1 cellular context compared by ENCODE assay signal in genomic region chr10:31603245-31604087, GRCh38.
TF ChIP-seq lines count a peak whose summit lies in the region.

No MANE protein-coding gene starts in this region.

TF ChIP-seq in HEK293, 187 proteins besides CTCF, POLR2A, EP300 and RAD21 (continued from another document and continues in another):
- TF ChIP-seq ZNF654 (tag by site-specific recombination; IDR thresholded peaks at IDR 0.05; ENCODE audit: low read depth) (no peak), ZNF112 (tag by site-specific recombination; IDR thresholded peaks at IDR 0.05) (no peak), ZNF223 (tag by site-specific recombination; IDR thresholded peaks at IDR 0.05) (no peak), ZNF521 (tag by site-specific recombination; IDR thresholded peaks at IDR 0.05) (no peak), ZNF660 (tag by site-specific recombination; IDR thresholded peaks at IDR 0.05) (0 out of 2 replicates have a peak, but pooled peaks have one; percentile 39), ZNF280C (tag by site-specific recombination; IDR thresholded peaks at IDR 0.05) (no peak), ZNF510 (tag by site-specific recombination; IDR thresholded peaks at IDR 0.05; ENCODE audit: insufficient replicate concordance) (no peak), SETDB1 (IDR thresholded peaks at IDR 0.05; ENCODE audit: insufficient read length, low read length) (no peak), MEIS1 (CRISPR knock-in tag; IDR thresholded peaks at IDR 0.05; ENCODE audit: borderline replicate concordance) (no peak), ZNF776 (tag by site-specific recombination; IDR thresholded peaks at IDR 0.05; ENCODE audit: borderline replicate concordance) (no peak), ZSCAN30 (tag by site-specific recombination; IDR thresholded peaks at IDR 0.05) (0 out of 2 replicates have a peak, but pooled peaks have one; percentile 57), ZNF132 (tag by site-specific recombination; IDR thresholded peaks at IDR 0.05; ENCODE audit: borderline replicate concordance) (no peak), GLIS2 (tag by site-specific recombination; IDR thresholded peaks at IDR 0.05) (peak; percentile 99), BCL11A (tag by site-specific recombination; IDR thresholded peaks at IDR 0.05; ENCODE audit: low read depth) (no peak), ZIC2 (tag by site-specific recombination; IDR thresholded peaks at IDR 0.05) (peak; percentile 81), ZNF76 (tag by site-specific recombination; IDR thresholded peaks at IDR 0.05; ENCODE audit: borderline replicate concordance, low read depth) (peak; percentile 84; the same call in 1 of the 2 replicates), BCL11B (tag by site-specific recombination; IDR thresholded peaks at IDR 0.05; ENCODE audit: low read depth) (no peak), ZNF19 (tag by site-specific recombination; IDR thresholded peaks at IDR 0.05; ENCODE audit: low read depth) (no peak), ZNF473 (tag by site-specific recombination; IDR thresholded peaks at IDR 0.05) (no peak), ZBTB17 (tag by site-specific recombination; IDR thresholded peaks at IDR 0.05) (peak; percentile 91), ZNF843 (tag by site-specific recombination; IDR thresholded peaks at IDR 0.05) (peak; percentile 68), ZNF274 (IDR thresholded peaks at IDR 0.05; ENCODE audit: low read length) (no peak), ZNF274 (tag by site-specific recombination; IDR thresholded peaks at IDR 0.05; ENCODE audit: borderline replicate concordance) (no peak), ZNF341 (tag by site-specific recombination; IDR thresholded peaks at IDR 0.05; ENCODE audit: low read depth) (peak; percentile 64), PRDM1 (tag by site-specific recombination; IDR thresholded peaks at IDR 0.05) (no peak), SCRT2 (tag by site-specific recombination; IDR thresholded peaks at IDR 0.05) (peak; percentile 47; the same call in 1 of the 2 replicates), ZNF416 (tag by site-specific recombination; IDR thresholded peaks at IDR 0.05) (no peak), ZFP37 (tag by site-specific recombination; IDR thresholded peaks at IDR 0.05) (no peak), KLF7 (tag by site-specific recombination; IDR thresholded peaks at IDR 0.05; ENCODE audit: borderline replicate concordance) (peak; percentile 88), ZNF600 (tag by site-specific recombination; IDR thresholded peaks at IDR 0.05) (peak; percentile 53; the same call in 1 of the 2 replicates), ZNF423 (tag by site-specific recombination; IDR thresholded peaks at IDR 0.05) (peak; percentile 53; the same call in 1 of the 2 replicates), ZNF350 (tag by site-specific recombination; IDR thresholded peaks at IDR 0.05) (no peak), ZNF26 (tag by site-specific recombination; IDR thresholded peaks at IDR 0.05) (no peak), HOXC10 (CRISPR knock-in tag; IDR thresholded peaks at IDR 0.05) (no peak), ZNF701 (tag by site-specific recombination; IDR thresholded peaks at IDR 0.05) (no peak), RBAK (tag by site-specific recombination; IDR thresholded peaks at IDR 0.05) (no peak), ZNF677 (tag by site-specific recombination; IDR thresholded peaks at IDR 0.05) (no peak)
- TF ChIP-seq, protein P1, sequence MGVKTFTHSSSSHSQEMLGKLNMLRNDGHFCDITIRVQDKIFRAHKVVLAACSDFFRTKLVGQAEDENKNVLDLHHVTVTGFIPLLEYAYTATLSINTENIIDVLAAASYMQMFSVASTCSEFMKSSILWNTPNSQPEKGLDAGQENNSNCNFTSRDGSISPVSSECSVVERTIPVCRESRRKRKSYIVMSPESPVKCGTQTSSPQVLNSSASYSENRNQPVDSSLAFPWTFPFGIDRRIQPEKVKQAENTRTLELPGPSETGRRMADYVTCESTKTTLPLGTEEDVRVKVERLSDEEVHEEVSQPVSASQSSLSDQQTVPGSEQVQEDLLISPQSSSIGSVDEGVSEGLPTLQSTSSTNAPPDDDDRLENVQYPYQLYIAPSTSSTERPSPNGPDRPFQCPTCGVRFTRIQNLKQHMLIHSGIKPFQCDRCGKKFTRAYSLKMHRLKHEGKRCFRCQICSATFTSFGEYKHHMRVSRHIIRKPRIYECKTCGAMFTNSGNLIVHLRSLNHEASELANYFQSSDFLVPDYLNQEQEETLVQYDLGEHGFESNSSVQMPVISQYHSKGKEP (tag by site-specific recombination; IDR thresholded peaks at IDR 0.05): no peak
- TF ChIP-seq, protein P2, sequence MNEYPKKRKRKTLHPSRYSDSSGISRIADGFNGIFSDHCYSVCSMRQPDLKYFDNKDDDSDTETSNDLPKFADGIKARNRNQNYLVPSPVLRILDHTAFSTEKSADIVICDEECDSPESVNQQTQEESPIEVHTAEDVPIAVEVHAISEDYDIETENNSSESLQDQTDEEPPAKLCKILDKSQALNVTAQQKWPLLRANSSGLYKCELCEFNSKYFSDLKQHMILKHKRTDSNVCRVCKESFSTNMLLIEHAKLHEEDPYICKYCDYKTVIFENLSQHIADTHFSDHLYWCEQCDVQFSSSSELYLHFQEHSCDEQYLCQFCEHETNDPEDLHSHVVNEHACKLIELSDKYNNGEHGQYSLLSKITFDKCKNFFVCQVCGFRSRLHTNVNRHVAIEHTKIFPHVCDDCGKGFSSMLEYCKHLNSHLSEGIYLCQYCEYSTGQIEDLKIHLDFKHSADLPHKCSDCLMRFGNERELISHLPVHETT (tag by site-specific recombination; IDR thresholded peaks at IDR 0.05): no peak
- TF ChIP-seq, protein P3, sequence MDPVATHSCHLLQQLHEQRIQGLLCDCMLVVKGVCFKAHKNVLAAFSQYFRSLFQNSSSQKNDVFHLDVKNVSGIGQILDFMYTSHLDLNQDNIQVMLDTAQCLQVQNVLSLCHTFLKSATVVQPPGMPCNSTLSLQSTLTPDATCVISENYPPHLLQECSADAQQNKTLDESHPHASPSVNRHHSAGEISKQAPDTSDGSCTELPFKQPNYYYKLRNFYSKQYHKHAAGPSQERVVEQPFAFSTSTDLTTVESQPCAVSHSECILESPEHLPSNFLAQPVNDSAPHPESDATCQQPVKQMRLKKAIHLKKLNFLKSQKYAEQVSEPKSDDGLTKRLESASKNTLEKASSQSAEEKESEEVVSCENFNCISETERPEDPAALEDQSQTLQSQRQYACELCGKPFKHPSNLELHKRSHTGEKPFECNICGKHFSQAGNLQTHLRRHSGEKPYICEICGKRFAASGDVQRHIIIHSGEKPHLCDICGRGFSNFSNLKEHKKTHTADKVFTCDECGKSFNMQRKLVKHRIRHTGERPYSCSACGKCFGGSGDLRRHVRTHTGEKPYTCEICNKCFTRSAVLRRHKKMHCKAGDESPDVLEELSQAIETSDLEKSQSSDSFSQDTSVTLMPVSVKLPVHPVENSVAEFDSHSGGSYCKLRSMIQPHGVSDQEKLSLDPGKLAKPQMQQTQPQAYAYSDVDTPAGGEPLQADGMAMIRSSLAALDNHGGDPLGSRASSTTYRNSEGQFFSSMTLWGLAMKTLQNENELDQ (tag by site-specific recombination; IDR thresholded peaks at IDR 0.05; ENCODE audit: low read depth): no peak
- TF ChIP-seq, protein P4, sequence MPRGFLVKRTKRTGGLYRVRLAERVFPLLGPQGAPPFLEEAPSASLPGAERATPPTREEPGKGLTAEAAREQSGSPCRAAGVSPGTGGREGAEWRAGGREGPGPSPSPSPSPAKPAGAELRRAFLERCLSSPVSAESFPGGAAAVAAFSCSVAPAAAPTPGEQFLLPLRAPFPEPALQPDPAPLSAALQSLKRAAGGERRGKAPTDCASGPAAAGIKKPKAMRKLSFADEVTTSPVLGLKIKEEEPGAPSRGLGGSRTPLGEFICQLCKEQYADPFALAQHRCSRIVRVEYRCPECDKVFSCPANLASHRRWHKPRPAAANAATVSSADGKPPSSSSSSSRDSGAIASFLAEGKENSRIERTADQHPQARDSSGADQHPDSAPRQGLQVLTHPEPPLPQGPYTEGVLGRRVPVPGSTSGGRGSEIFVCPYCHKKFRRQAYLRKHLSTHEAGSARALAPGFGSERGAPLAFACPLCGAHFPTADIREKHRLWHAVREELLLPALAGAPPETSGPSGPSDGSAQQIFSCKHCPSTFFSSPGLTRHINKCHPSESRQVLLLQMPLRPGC (tag by site-specific recombination; IDR thresholded peaks at IDR 0.05): no peak
- TF ChIP-seq, protein P5, sequence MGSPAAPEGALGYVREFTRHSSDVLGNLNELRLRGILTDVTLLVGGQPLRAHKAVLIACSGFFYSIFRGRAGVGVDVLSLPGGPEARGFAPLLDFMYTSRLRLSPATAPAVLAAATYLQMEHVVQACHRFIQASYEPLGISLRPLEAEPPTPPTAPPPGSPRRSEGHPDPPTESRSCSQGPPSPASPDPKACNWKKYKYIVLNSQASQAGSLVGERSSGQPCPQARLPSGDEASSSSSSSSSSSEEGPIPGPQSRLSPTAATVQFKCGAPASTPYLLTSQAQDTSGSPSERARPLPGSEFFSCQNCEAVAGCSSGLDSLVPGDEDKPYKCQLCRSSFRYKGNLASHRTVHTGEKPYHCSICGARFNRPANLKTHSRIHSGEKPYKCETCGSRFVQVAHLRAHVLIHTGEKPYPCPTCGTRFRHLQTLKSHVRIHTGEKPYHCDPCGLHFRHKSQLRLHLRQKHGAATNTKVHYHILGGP (tag by site-specific recombination; IDR thresholded peaks at IDR 0.05): no peak
- TF ChIP-seq, protein P6, sequence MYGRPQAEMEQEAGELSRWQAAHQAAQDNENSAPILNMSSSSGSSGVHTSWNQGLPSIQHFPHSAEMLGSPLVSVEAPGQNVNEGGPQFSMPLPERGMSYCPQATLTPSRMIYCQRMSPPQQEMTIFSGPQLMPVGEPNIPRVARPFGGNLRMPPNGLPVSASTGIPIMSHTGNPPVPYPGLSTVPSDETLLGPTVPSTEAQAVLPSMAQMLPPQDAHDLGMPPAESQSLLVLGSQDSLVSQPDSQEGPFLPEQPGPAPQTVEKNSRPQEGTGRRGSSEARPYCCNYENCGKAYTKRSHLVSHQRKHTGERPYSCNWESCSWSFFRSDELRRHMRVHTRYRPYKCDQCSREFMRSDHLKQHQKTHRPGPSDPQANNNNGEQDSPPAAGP (tag by site-specific recombination; IDR thresholded peaks at IDR 0.05): 0 out of 2 replicates have a peak, but pooled peaks have one; percentile 15
- TF ChIP-seq, protein P7, sequence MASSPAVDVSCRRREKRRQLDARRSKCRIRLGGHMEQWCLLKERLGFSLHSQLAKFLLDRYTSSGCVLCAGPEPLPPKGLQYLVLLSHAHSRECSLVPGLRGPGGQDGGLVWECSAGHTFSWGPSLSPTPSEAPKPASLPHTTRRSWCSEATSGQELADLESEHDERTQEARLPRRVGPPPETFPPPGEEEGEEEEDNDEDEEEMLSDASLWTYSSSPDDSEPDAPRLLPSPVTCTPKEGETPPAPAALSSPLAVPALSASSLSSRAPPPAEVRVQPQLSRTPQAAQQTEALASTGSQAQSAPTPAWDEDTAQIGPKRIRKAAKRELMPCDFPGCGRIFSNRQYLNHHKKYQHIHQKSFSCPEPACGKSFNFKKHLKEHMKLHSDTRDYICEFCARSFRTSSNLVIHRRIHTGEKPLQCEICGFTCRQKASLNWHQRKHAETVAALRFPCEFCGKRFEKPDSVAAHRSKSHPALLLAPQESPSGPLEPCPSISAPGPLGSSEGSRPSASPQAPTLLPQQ (tag by site-specific recombination; IDR thresholded peaks at IDR 0.05): peak; percentile 38; the same call in 1 of the 2 replicates
